Comparison of ENCODE assay signal across 9 cellular contexts in genomic region chr16:3961449-3961849, GRCh38.
DNase-seq lines count a peak whose midpoint lies in the region; ATAC-seq lines count a peak whose summit lies in the region.
"Had no signal": no experiment of that assay in that cellular context is flagged by ENCODE, and none has a peak within 500 bp of the region (broad histone marks: within the 10 kb centered on the region; RNA-seq: fewer than 3 reads in every experiment).

No MANE protein-coding gene starts in this region.

- DNase-seq in GM03348 (ENCODE audit: low spot score) = peak; percentile 64
- DNase-seq in SK-MEL-5 (ENCODE audit: low read depth, low spot score) = peak; percentile 92
- DNase-seq in head of caudate nucleus = peak in 39 of 42 donors; percentile 13 to 80 (median 50)
- no peak for DNase-seq in stimulated activated effector memory CD8-positive, alpha-beta T cell treated with anti-CD3 and anti-CD28 coated beads, Interleukin-12 subunit alpha, Interleukin-12 subunit beta, amount 100 ng/mL, for 72 hours (ENCODE audit: low spot score in 2 of 2)
- no peak for DNase-seq in RPMI8226
- DNase-seq in activated CD4-positive, alpha-beta T cell treated with anti-CD3 and anti-CD28 coated beads for 4 hours = no peak
- DNase-seq: activated CD8-positive, alpha-beta memory T cell treated with anti-CD3 and anti-CD28 coated beads, Interleukin-2, amount 10 ng/mL, durations not matched to agents 7 days and 5 days; NCI-H1417 treated with DMSO at 0.1 percent for 48 hours had no signal

- ATAC-seq in stimulated activated effector memory CD8-positive, alpha-beta T cell treated with anti-CD3 and anti-CD28 coated beads, Interleukin-12 subunit alpha, Interleukin-12 subunit beta, amount 100 ng/mL, for 72 hours = no peak
- ATAC-seq in GM19455 (IDR thresholded peaks at IDR 0.05; ENCODE audit: unreplicated experiment) = no peak
- ATAC-seq: activated CD8-positive, alpha-beta memory T cell treated with anti-CD3 and anti-CD28 coated beads, Interleukin-2, amount 10 ng/mL, durations not matched to agents 7 days and 5 days had no signal

- peak overlapping the region; percentile 53 for H3K4me3 Mint-ChIP-seq in stimulated activated effector memory CD8-positive, alpha-beta T cell treated with anti-CD3 and anti-CD28 coated beads, Interleukin-12 subunit alpha, Interleukin-12 subunit beta, amount 100 ng/mL, for 72 hours

- intact Hi-C loops in head of caudate nucleus (cut with DNase I) = no loop called here

- H3K36me3 Mint-ChIP-seq in stimulated activated effector memory CD8-positive, alpha-beta T cell treated with anti-CD3 and anti-CD28 coated beads, Interleukin-12 subunit alpha, Interleukin-12 subunit beta, amount 100 ng/mL, for 72 hours = peaks cover 17% of the 10 kb centered on the region

- H3K9me3 Mint-ChIP-seq in stimulated activated effector memory CD8-positive, alpha-beta T cell treated with anti-CD3 and anti-CD28 coated beads, Interleukin-12 subunit alpha, Interleukin-12 subunit beta, amount 100 ng/mL, for 72 hours = no peaks in the 10 kb centered on the region

- H3K27ac Mint-ChIP-seq in stimulated activated effector memory CD8-positive, alpha-beta T cell treated with anti-CD3 and anti-CD28 coated beads, Interleukin-12 subunit alpha, Interleukin-12 subunit beta, amount 100 ng/mL, for 72 hours = no peak overlapping the region

- in situ Hi-C loops in SK-MEL-5 (cut with HindIII; ENCODE audit: low pct_unique_long_range_greater_than_20kb, low sequenced_read_pairs) = no loop called here

- H3K4me1 Mint-ChIP-seq in stimulated activated effector memory CD8-positive, alpha-beta T cell treated with anti-CD3 and anti-CD28 coated beads, Interleukin-12 subunit alpha, Interleukin-12 subunit beta, amount 100 ng/mL, for 72 hours = peaks cover 16% of the 10 kb centered on the region

Comparison
In these comparisons a context has a peak if more than half of its experiments do, and no peak if none do; other contexts are left out.
1. DNase-seq: peak in GM03348 (single experiment), SK-MEL-5 (single experiment) and head of caudate nucleus (39 of 42); none in stimulated activated effector memory CD8-positive, alpha-beta T cell treated with anti-CD3 and anti-CD28 coated beads, Interleukin-12 subunit alpha, Interleukin-12 subunit beta, amount 100 ng/mL, for 72 hours (0 of 2), RPMI8226 (single experiment) and activated CD4-positive, alpha-beta T cell treated with anti-CD3 and anti-CD28 coated beads for 4 hours (0 of 2).